ENCODE assay signal across 19 cellular contexts in the genomic region with DNA sequence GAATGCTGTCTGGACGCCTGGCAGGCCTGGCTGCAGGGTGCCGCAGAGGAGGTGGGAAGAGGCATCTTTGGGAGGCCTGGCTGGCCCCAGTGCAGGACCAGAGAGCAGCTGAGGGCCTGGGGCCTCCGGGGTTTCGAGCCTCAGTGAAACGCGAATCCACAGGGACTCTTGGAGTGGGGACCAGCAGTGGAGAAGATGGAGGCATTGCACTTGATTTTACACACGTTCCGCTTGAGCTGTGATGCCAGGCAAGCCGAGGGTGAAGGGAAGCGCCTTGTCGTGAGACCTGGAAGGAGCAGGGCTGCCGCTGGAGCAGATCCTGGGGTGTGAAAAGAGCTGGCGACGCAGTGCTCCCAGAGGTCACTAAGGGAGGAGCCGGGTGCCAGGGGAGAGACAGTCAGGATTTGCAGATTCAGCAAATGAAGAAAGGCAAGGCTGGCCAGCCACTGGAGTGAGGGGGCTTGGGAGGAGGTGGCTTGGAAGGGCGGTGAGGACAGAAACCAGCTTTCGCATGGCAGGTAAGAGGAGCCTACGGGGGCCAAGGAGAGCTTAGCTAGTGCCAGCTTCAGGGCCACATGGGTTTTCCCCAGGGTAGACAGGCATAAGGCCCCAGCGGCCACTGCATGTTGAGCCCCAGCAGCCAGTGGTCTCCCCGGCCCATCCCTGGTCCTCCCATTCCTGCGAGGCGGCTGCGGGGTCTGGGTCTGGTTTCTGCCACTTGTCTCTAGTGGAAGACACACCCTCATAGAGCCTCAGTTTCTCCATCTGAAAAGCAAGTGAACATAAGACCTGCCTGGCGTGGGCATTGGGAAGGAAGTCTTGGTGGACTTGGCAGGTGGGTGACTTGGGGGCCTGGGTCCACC.
DNase-seq lines count a peak whose midpoint lies in the region; ATAC-seq, FAIRE-seq and TF ChIP-seq lines count a peak whose summit lies in the region.
"Had no signal": no experiment of that assay in that cellular context is flagged by ENCODE, and none has a peak within 500 bp of the region (broad histone marks: within the 10 kb centered on the region; RNA-seq: fewer than 3 reads in every experiment).

No MANE protein-coding gene starts in this region.

- peaks cover 64% of the 10 kb centered on the region for H3K36me3 Mint-ChIP-seq in activated CD8-positive, alpha-beta T cell treated with anti-CD3 and anti-CD28 coated beads, Interleukin-2, amount 10 ng/mL, durations not matched to agents 7 days and 5 days (ENCODE audit: low read depth)
- H3K36me3 Mint-ChIP-seq in activated CD8-positive, alpha-beta T cell treated with anti-CD3 and anti-CD28 coated beads for 36 hours (ENCODE audit: low read depth): peaks cover 19% of the 10 kb centered on the region

- H3K4me3 Mint-ChIP-seq in activated CD8-positive, alpha-beta T cell treated with anti-CD3 and anti-CD28 coated beads, Interleukin-2, amount 10 ng/mL, durations not matched to agents 7 days and 5 days: no peak overlapping the region
- no peak overlapping the region for H3K4me3 Mint-ChIP-seq in activated CD8-positive, alpha-beta T cell treated with anti-CD3 and anti-CD28 coated beads for 36 hours
- H3K4me3 Mint-ChIP-seq: mesothelial cell of epicardium, neural progenitor cell had no signal

- no peak overlapping the region for H3K23ac ChIP-seq in H1 (ENCODE audit: insufficient read length)

- no peak overlapping the region for H2BK12ac ChIP-seq in H1 (ENCODE audit: low read depth, low read length)

- H3K4me1 ChIP-seq in Peyer's patch (peaks cover 0 to 3% (median 0%) of the 10 kb centered on the region in 4 donors), H1 (replicated peaks in 1 of 4; ENCODE audit: control insufficient read depth in 3 of 4, insufficient read depth in 4 of 4, low read length in 3 of 4) (peaks cover 0 to 3% (median 2%) of the 10 kb centered on the region in 4 experiments; a peak in 3 of 7 replicates), spleen (peaks cover 0 to 32% (median 6%) of the 10 kb centered on the region in 6 donors), suprapubic skin (no peaks in the 10 kb centered on the region)
- H3K4me1 ChIP-seq: neural progenitor cell had no signal

- H3K27me3 Mint-ChIP-seq in activated CD8-positive, alpha-beta T cell treated with anti-CD3 and anti-CD28 coated beads, Interleukin-2, amount 10 ng/mL, durations not matched to agents 7 days and 5 days (ENCODE audit: low read depth): no peaks in the 10 kb centered on the region
- H3K27me3 Mint-ChIP-seq in activated CD8-positive, alpha-beta T cell treated with anti-CD3 and anti-CD28 coated beads for 36 hours: no peaks in the 10 kb centered on the region

- no peak overlapping the region for H2BK20ac ChIP-seq in H1 (ENCODE audit: low read length)

- no peak for DNase-seq in activated CD8-positive, alpha-beta T cell treated with anti-CD3 and anti-CD28 coated beads, Interleukin-2, amount 10 ng/mL, durations not matched to agents 7 days and 5 days
- DNase-seq in activated CD8-positive, alpha-beta T cell treated with anti-CD3 and anti-CD28 coated beads for 36 hours: no peak
- DNase-seq in Peyer's patch: peak in 2 of 3 donors; percentile 37 to 43
- DNase-seq in H1 (ENCODE audit: low read depth in 1 of 2, low spot score in 2 of 2): no peak
- DNase-seq in spleen: peak; percentile 62
- no peak for DNase-seq in suprapubic skin (ENCODE audit: low spot score in 2 of 2)
- DNase-seq in NCI-H187 treated with DMSO at 0.1 percent for 48 hours (lab: John Stamatoyannopoulos, UW): no peak
- DNase-seq: activated CD4-positive, alpha-beta T cell treated with anti-CD3 and anti-CD28 coated beads, Interleukin-2, amount 50 U/mL, for 4 hours; activated T-cell treated with anti-CD3 and anti-CD28 coated beads, Interleukin-2, amount 50 U/mL, for 1 hour; amygdala; GM23248; NCI-H524 treated with DMSO at 0.1 percent for 48 hours; RPMI8226; stimulated activated CD8-positive, alpha-beta memory T cell treated with anti-CD3 and anti-CD28 coated beads, Interleukin-4, amount 100 ng/mL, for 48 hours; substantia nigra had no signal

- H3K27ac ChIP-seq in Peyer's patch: no peak overlapping the region
- no peak overlapping the region for H3K27ac ChIP-seq in H1 (ENCODE audit: low read depth, low read length)
- no peak overlapping the region for H3K27ac ChIP-seq in spleen
- H3K27ac ChIP-seq in suprapubic skin: no peak overlapping the region
- H3K27ac ChIP-seq: GM23248, neural progenitor cell had no signal

- no peak overlapping the region for H4K5ac ChIP-seq in H1 (ENCODE audit: insufficient read length, low read depth, low read length)

- H3K4me3 ChIP-seq in Peyer's patch (no peak overlapping the region), H1 (ENCODE audit: extremely low read depth in 1 of 4, insufficient read depth in 2 of 4, low read depth in 3 of 4, low read length in 4 of 4) (no peak overlapping the region), spleen (no peak overlapping the region), suprapubic skin (no peak overlapping the region)
- H3K4me3 ChIP-seq: GM23248, neural progenitor cell had no signal

- H3K18ac ChIP-seq in H1 (ENCODE audit: extremely low read depth, low read length): no peak overlapping the region

- no peaks in the 10 kb centered on the region for H3K9me3 ChIP-seq in Peyer's patch
- no peaks in the 10 kb centered on the region for H3K9me3 ChIP-seq in H1 (ENCODE audit: insufficient read depth in 2 of 2, low read depth in 1 of 2, low read length in 1 of 2)
- H3K9me3 ChIP-seq in spleen: no peaks in the 10 kb centered on the region
- no peaks in the 10 kb centered on the region for H3K9me3 ChIP-seq in suprapubic skin

- TF ChIP-seq RAD21 in H1 (IDR thresholded peaks at IDR 0.05 in 1 of 2, conservative IDR thresholded peaks at IDR 0.05 in 1 of 2; ENCODE audit: low read depth in 2 of 2, low read length in 2 of 2): no peak

- no peaks in the 10 kb centered on the region for H3K23me2 ChIP-seq in H1 (ENCODE audit: low read depth, low read length)

- no peak overlapping the region for H3K4ac ChIP-seq in H1 (replicated peaks; ENCODE audit: insufficient read length, low read depth, low read length)

- WGBS in H1 (ENCODE audit: extremely low coverage in 1 of 2, insufficient coverage in 1 of 2, insufficient read length in 1 of 2, insufficient replicate concordance in 2 of 2, low coverage in 1 of 2, low lambda C conversion rate in 2 of 2, missing lambda C conversion rate in 1 of 2), 2 experiments: 89% methylated on average over 24 of the region's 24 CpGs; no CpG with 5 or more reads in 1 of the 2 experiments
- 92 to 97% (median 94%) methylated on average over 23 to 24 of the region's 24 CpGs for WGBS in spleen, 5 donors
- 94% methylated on average over 22 of the region's 24 CpGs for WGBS in suprapubic skin

- peak overlapping the region; percentile 31 for H3K27ac Mint-ChIP-seq in activated CD8-positive, alpha-beta T cell treated with anti-CD3 and anti-CD28 coated beads, Interleukin-2, amount 10 ng/mL, durations not matched to agents 7 days and 5 days
- H3K27ac Mint-ChIP-seq in activated CD8-positive, alpha-beta T cell treated with anti-CD3 and anti-CD28 coated beads for 36 hours: no peak overlapping the region
- H3K27ac Mint-ChIP-seq: mesothelial cell of epicardium, neural progenitor cell had no signal

- no peak overlapping the region for H2AFZ ChIP-seq in H1 (ENCODE audit: low read length)
- H2AFZ ChIP-seq: GM23248, neural progenitor cell had no signal

- H3K9ac ChIP-seq in H1 (replicated peaks in 1 of 4; ENCODE audit: extremely low read depth in 1 of 4, low read depth in 3 of 4, low read length in 3 of 4): no peak overlapping the region; a peak in 1 of 7 replicates
- H3K9ac ChIP-seq: GM23248, neural progenitor cell had no signal

- no peak overlapping the region for H2AK5ac ChIP-seq in H1 (ENCODE audit: low read depth, low read length)

- TF ChIP-seq POLR2A in Peyer's patch (IDR thresholded peaks at IDR 0.05) (no peak), H1 (IDR thresholded peaks at IDR 0.05; ENCODE audit: control extremely low read depth in 1 of 2, low read depth in 2 of 2, low read length in 2 of 2) (no peak), spleen (IDR thresholded peaks at IDR 0.05) (no peak), suprapubic skin (IDR thresholded peaks at IDR 0.05) (no peak)

- intact Hi-C loops in activated CD8-positive, alpha-beta T cell treated with anti-CD3 and anti-CD28 coated beads for 36 hours (cut with micrococcal nuclease): no loop called here
- intact Hi-C loops in spleen (cut with DNase I; ENCODE audit: low total_unique reads): no loop called here

- no peak for TF ChIP-seq EP300 in H1 (IDR thresholded peaks at IDR 0.05; ENCODE audit: borderline replicate concordance in 1 of 2, low read depth in 2 of 2, low read length in 2 of 2)
- TF ChIP-seq EP300 in suprapubic skin (IDR thresholded peaks at IDR 0.05): no peak

- no peak overlapping the region for H2BK120ac ChIP-seq in H1 (replicated peaks; ENCODE audit: low read depth, low read length)

- H4K20me1 ChIP-seq in H1 (replicated peaks in 1 of 2; ENCODE audit: control insufficient read depth in 1 of 2, insufficient read depth in 2 of 2, low read length in 2 of 2): no peaks in the 10 kb centered on the region

- H3K56ac ChIP-seq in H1 (replicated peaks; ENCODE audit: insufficient read length, low read depth, low read length): no peak overlapping the region

- no peaks in the 10 kb centered on the region for H3K27me3 ChIP-seq in Peyer's patch
- H3K27me3 ChIP-seq in H1 (replicated peaks in 1 of 4; ENCODE audit: control insufficient read depth in 3 of 4, extremely low read depth in 1 of 4, insufficient read depth in 3 of 4, low read length in 3 of 4): no peaks in the 10 kb centered on the region
- H3K27me3 ChIP-seq in spleen (replicated peaks in 1 of 7): no peaks in the 10 kb centered on the region
- H3K27me3 ChIP-seq in suprapubic skin: no peaks in the 10 kb centered on the region
- H3K27me3 ChIP-seq: neural progenitor cell had no signal

- H3K9me3 Mint-ChIP-seq in activated CD8-positive, alpha-beta T cell treated with anti-CD3 and anti-CD28 coated beads, Interleukin-2, amount 10 ng/mL, durations not matched to agents 7 days and 5 days (ENCODE audit: insufficient read depth): no peaks in the 10 kb centered on the region
- H3K9me3 Mint-ChIP-seq in activated CD8-positive, alpha-beta T cell treated with anti-CD3 and anti-CD28 coated beads for 36 hours: no peaks in the 10 kb centered on the region
- H3K9me3 Mint-ChIP-seq: mesothelial cell of epicardium had no signal

- no peak for TF ChIP-seq CTCF in activated CD8-positive, alpha-beta T cell treated with anti-CD3 and anti-CD28 coated beads for 36 hours (IDR thresholded peaks at IDR 0.05)
- TF ChIP-seq CTCF in Peyer's patch (IDR thresholded peaks at IDR 0.05) (no peak), H1 (IDR thresholded peaks at IDR 0.05; ENCODE audit: control extremely low read depth in 1 of 3, insufficient read depth in 1 of 3, low read depth in 1 of 3, low read length in 3 of 3) (no peak), spleen (IDR thresholded peaks at IDR 0.05 in 8 of 11, conservative IDR thresholded peaks at IDR 0.05 in 3 of 11) (no peak), suprapubic skin (IDR thresholded peaks at IDR 0.05) (no peak)

- no peaks in the 10 kb centered on the region; the same call in 1 of the 2 replicates for H3K79me1 ChIP-seq in H1 (ENCODE audit: low read depth, low read length)

- H3K79me2 ChIP-seq in H1 (ENCODE audit: control insufficient read depth in 1 of 2, insufficient read depth in 2 of 2, low read length in 2 of 2): no peaks in the 10 kb centered on the region

- ATAC-seq in activated CD8-positive, alpha-beta T cell treated with anti-CD3 and anti-CD28 coated beads, Interleukin-2, amount 10 ng/mL, durations not matched to agents 7 days and 5 days: no peak
- ATAC-seq in activated CD8-positive, alpha-beta T cell treated with anti-CD3 and anti-CD28 coated beads for 36 hours: no peak
- ATAC-seq in HG03139 (IDR thresholded peaks at IDR 0.05; ENCODE audit: unreplicated experiment): no peak
- ATAC-seq: esophagus mucosa had no signal

- H3K4me1 Mint-ChIP-seq in activated CD8-positive, alpha-beta T cell treated with anti-CD3 and anti-CD28 coated beads, Interleukin-2, amount 10 ng/mL, durations not matched to agents 7 days and 5 days (ENCODE audit: low read depth): peaks cover 77% of the 10 kb centered on the region
- H3K4me1 Mint-ChIP-seq in activated CD8-positive, alpha-beta T cell treated with anti-CD3 and anti-CD28 coated beads for 36 hours (ENCODE audit: low read depth): peaks cover 39% of the 10 kb centered on the region

- H4K8ac ChIP-seq in H1 (ENCODE audit: extremely low read depth, insufficient read depth, low read length): peak overlapping the region; percentile 12; the same call in 1 of the 2 replicates

- no peak overlapping the region for H3K4me2 ChIP-seq in H1 (ENCODE audit: insufficient read depth in 1 of 2, low read depth in 2 of 2, low read length in 2 of 2)
- H3K4me2 ChIP-seq: neural progenitor cell had no signal

- no peak for FAIRE-seq in H1 (lab: Jason Lieb, UNC)

- no peak overlapping the region for H3K14ac ChIP-seq in H1 (ENCODE audit: insufficient read length)

- H3K36me3 ChIP-seq in Peyer's patch: no peaks in the 10 kb centered on the region
- no peaks in the 10 kb centered on the region for H3K36me3 ChIP-seq in H1 (ENCODE audit: control insufficient read depth in 2 of 4, insufficient read depth in 4 of 4, low read length in 3 of 4)
- peaks cover 0 to 27% (median 0%) of the 10 kb centered on the region in 6 donors for H3K36me3 ChIP-seq in spleen
- no peaks in the 10 kb centered on the region for H3K36me3 ChIP-seq in suprapubic skin
- H3K36me3 ChIP-seq: neural progenitor cell had no signal

- CTCF ChIA-PET in activated CD8-positive, alpha-beta T cell treated with anti-CD3 and anti-CD28 coated beads, Interleukin-2, amount 10 ng/mL, durations not matched to agents 7 days and 5 days (lab: Charles Lee): interaction anchor here (0.9 to 1.5 kb wide), 2 partner anchors 11 to 83 kb away, joined by 3 read pairs; no protein-coding TSS in a partner anchor
- CTCF ChIA-PET in activated CD8-positive, alpha-beta T cell treated with anti-CD3 and anti-CD28 coated beads for 36 hours (lab: Charles Lee): no interaction called here
- CTCF ChIA-PET in H1 (lab: Charles Lee; ENCODE audit: partially characterized antibody): interaction anchor here (0.9 to 1.6 kb wide), 3 partner anchors 10 to 20 kb away, joined by 3 to 4 read pairs (median 3); no protein-coding TSS in a partner anchor

- POLR2A ChIA-PET in activated CD8-positive, alpha-beta T cell treated with anti-CD3 and anti-CD28 coated beads, Interleukin-2, amount 10 ng/mL, durations not matched to agents 7 days and 5 days (lab: Charles Lee): interaction anchor here (0.7 to 1.3 kb wide), 2 partner anchors 17 to 125 kb away, joined by 3 read pairs; no protein-coding TSS in a partner anchor
- POLR2A ChIA-PET in activated CD8-positive, alpha-beta T cell treated with anti-CD3 and anti-CD28 coated beads for 36 hours (lab: Charles Lee): interaction anchor here (1.6 kb wide), 2 partner anchors 25 to 31 kb away, joined by 4 to 5 read pairs; no protein-coding TSS in a partner anchor
- POLR2A ChIA-PET in H1 (lab: Charles Lee; ENCODE audit: partially characterized antibody): interaction anchor here (1.9 to 2.1 kb wide), 2 partner anchors 11 to 18 kb away, joined by 6 to 9 read pairs; no protein-coding TSS in a partner anchor

- no peak overlapping the region for H2BK15ac ChIP-seq in H1 (ENCODE audit: low read length)

- no peak overlapping the region; the same call in 1 of the 2 replicates for H2BK5ac ChIP-seq in H1 (ENCODE audit: low read depth, low read length)

- H4K91ac ChIP-seq in H1 (replicated peaks; ENCODE audit: insufficient read length, low read length): no peak overlapping the region

Comparison
In these comparisons a context has a peak if more than half of its experiments do, and no peak if none do; other contexts are left out.
1. DNase-seq: peak in Peyer's patch (2 of 3) and spleen (single experiment); none in activated CD8-positive, alpha-beta T cell treated with anti-CD3 and anti-CD28 coated beads, Interleukin-2, amount 10 ng/mL, durations not matched to agents 7 days and 5 days (single experiment), activated CD8-positive, alpha-beta T cell treated with anti-CD3 and anti-CD28 coated beads for 36 hours (single experiment), H1 (0 of 2), suprapubic skin (0 of 2) and NCI-H187 treated with DMSO at 0.1 percent for 48 hours (single experiment).